Comparison of ENCODE assay signal across 39 cellular contexts in genomic region chrX:154494715-154495114, GRCh38.
"Had no signal": no experiment of that assay in that cellular context is flagged by ENCODE, and none has a peak within 500 bp of the region (broad histone marks: within the 10 kb centered on the region; RNA-seq: fewer than 3 reads in every experiment).

No MANE protein-coding gene starts in this region.

- H3K36me3 ChIP-seq: adrenal gland, ascending aorta, brain microvascular endothelial cell, breast epithelium, cardiac muscle cell had no signal

- H3K27me3 ChIP-seq: adrenal gland, ascending aorta, body of pancreas, brain microvascular endothelial cell, cardiac muscle cell had no signal

- H3K4me3 ChIP-seq: adrenal gland, ascending aorta, body of pancreas, breast epithelium, cardiac muscle cell had no signal

- H3K36me3 Mint-ChIP-seq: activated naive CD4-positive, alpha-beta T cell treated with anti-CD3 and anti-CD28 coated beads, Interleukin-2, amount 10 ng/mL, durations not matched to agents 7 days and 5 days; activated naive CD4-positive, alpha-beta T cell treated with anti-CD3 and anti-CD28 coated beads, Interleukin-2, amount 50 U/mL, for 24 hours; activated naive CD8-positive, alpha-beta T cell; activated naive CD8-positive, alpha-beta T cell treated with anti-CD3 and anti-CD28 coated beads for 36 hours; brain had no signal

- FAIRE-seq: astrocyte, bronchial epithelial cell had no signal

- H3K9me3 ChIP-seq: adrenal gland, ascending aorta, body of pancreas, breast epithelium had no signal

- DNase-seq: activated effector memory CD4-positive, alpha-beta T cell treated with anti-CD3 and anti-CD28 coated beads, Interleukin-2, amount 50 U/mL, for 16 hours; activated effector memory CD4-positive, alpha-beta T cell treated with Interleukin-2 at 50 U/mL for 16 hours; activated gamma-delta T cell; activated gamma-delta T cell treated with Interleukin-2 at 50 U/mL for 16 hours; activated naive CD4-positive, alpha-beta T cell; activated naive CD4-positive, alpha-beta T cell treated with anti-CD3 and anti-CD28 coated beads for 36 hours; activated naive CD4-positive, alpha-beta T cell treated with anti-CD3 and anti-CD28 coated beads, Interleukin-2, amount 10 ng/mL, durations not matched to agents 7 days and 5 days; activated naive CD4-positive, alpha-beta T cell treated with anti-CD3 and anti-CD28 coated beads, Interleukin-2, amount 50 U/mL, for 16 hours; activated naive CD4-positive, alpha-beta T cell treated with Interleukin-2 at 50 U/mL for 16 hours; activated naive CD8-positive, alpha-beta T cell treated with anti-CD3 and anti-CD28 coated beads for 36 hours; activated naive CD8-positive, alpha-beta T cell treated with anti-CD3 and anti-CD28 coated beads, Interleukin-2, amount 10 ng/mL, durations not matched to agents 7 days and 5 days; activated naive CD8-positive, alpha-beta T cell treated with anti-CD3 and anti-CD28 coated beads, Interleukin-2, amount 50 U/mL, for 24 hours; activated T-cell treated with anti-CD3 and anti-CD28 coated beads, Interleukin-2, amount 50 U/mL, for 24 hours; activated T-cell treated with anti-CD3 and anti-CD28 coated beads, Interleukin-2, amount 50 U/mL, for 4 hours; activated T-cell treated with anti-CD3 and anti-CD28 coated beads, Interleukin-2, amount 50 U/mL, for 48 hours; activated T-cell treated with anti-CD3 and anti-CD28 coated beads, Interleukin-2, amount 50 U/mL, for 72 hours; adrenal gland; amniotic stem cell; amygdala; anterior cingulate cortex; aorta; body of pancreas; brain microvascular endothelial cell; caudate nucleus; central memory CD4-positive, alpha-beta T cell; cerebellar nuclear complex had no signal

- H3K27me3 Mint-ChIP-seq: activated naive CD4-positive, alpha-beta T cell treated with anti-CD3 and anti-CD28 coated beads, Interleukin-2, amount 10 ng/mL, durations not matched to agents 7 days and 5 days; activated naive CD4-positive, alpha-beta T cell treated with anti-CD3 and anti-CD28 coated beads, Interleukin-2, amount 50 U/mL, for 24 hours; activated naive CD8-positive, alpha-beta T cell; activated naive CD8-positive, alpha-beta T cell treated with anti-CD3 and anti-CD28 coated beads for 36 hours; activated naive CD8-positive, alpha-beta T cell treated with anti-CD3 and anti-CD28 coated beads, Interleukin-2, amount 10 ng/mL, durations not matched to agents 7 days and 5 days; activated naive CD8-positive, alpha-beta T cell treated with anti-CD3 and anti-CD28 coated beads, Interleukin-2, amount 50 U/mL, for 24 hours; activated T-helper 17 cell treated with anti-CD3 and anti-CD28 coated beads, Interleukin-2, amount 50 U/mL, for 72 hours; central memory CD8-positive, alpha-beta T cell had no signal

- H3K27ac ChIP-seq: adrenal gland, ascending aorta, body of pancreas, brain microvascular endothelial cell, breast epithelium, cardiac muscle cell had no signal

- ATAC-seq: activated naive CD4-positive, alpha-beta T cell treated with anti-CD3 and anti-CD28 coated beads, Interleukin-2, amount 50 U/mL, for 72 hours; activated naive CD8-positive, alpha-beta T cell treated with anti-CD3 and anti-CD28 coated beads, Interleukin-2, amount 50 U/mL, for 24 hours; activated T-cell treated with anti-CD3 and anti-CD28 coated beads, Interleukin-2, amount 50 U/mL, for 4 hours; activated T-cell treated with anti-CD3 and anti-CD28 coated beads, Interleukin-2, amount 50 U/mL, for 72 hours; activated T-helper 17 cell treated with anti-CD3 and anti-CD28 coated beads, Interleukin-2, amount 50 U/mL, for 72 hours; body of pancreas had no signal

- H3K4me3 Mint-ChIP-seq: activated naive CD4-positive, alpha-beta T cell treated with anti-CD3 and anti-CD28 coated beads for 36 hours; activated naive CD4-positive, alpha-beta T cell treated with anti-CD3 and anti-CD28 coated beads, Interleukin-2, amount 10 ng/mL, durations not matched to agents 7 days and 5 days; activated naive CD4-positive, alpha-beta T cell treated with anti-CD3 and anti-CD28 coated beads, Interleukin-2, amount 50 U/mL, for 24 hours; activated naive CD8-positive, alpha-beta T cell; activated naive CD8-positive, alpha-beta T cell treated with anti-CD3 and anti-CD28 coated beads for 36 hours; activated naive CD8-positive, alpha-beta T cell treated with anti-CD3 and anti-CD28 coated beads, Interleukin-2, amount 10 ng/mL, durations not matched to agents 7 days and 5 days; activated naive CD8-positive, alpha-beta T cell treated with anti-CD3 and anti-CD28 coated beads, Interleukin-2, amount 50 U/mL, for 24 hours; activated T-cell treated with anti-CD3 and anti-CD28 coated beads, Interleukin-2, amount 50 U/mL, for 24 hours; activated T-cell treated with anti-CD3 and anti-CD28 coated beads, Interleukin-2, amount 50 U/mL, for 4 hours; activated T-cell treated with anti-CD3 and anti-CD28 coated beads, Interleukin-2, amount 50 U/mL, for 72 hours; activated T-helper 1 cell treated with anti-CD3 and anti-CD28 coated beads, Interleukin-12 subunit alpha, Interleukin-12 subunit beta, Interleukin-2, Interleukin-4 antibody, amounts not matched to agents 30 ng/mL and 10 ng/mL and 1 ng/mL, durations not matched to agents 14 hours and 24 hours and 36 hours; activated T-helper 17 cell treated with anti-CD3 and anti-CD28 coated beads, Interleukin-2, amount 50 U/mL, for 72 hours; brain; central memory CD8-positive, alpha-beta T cell had no signal

- H3K9me3 Mint-ChIP-seq: activated naive CD4-positive, alpha-beta T cell treated with anti-CD3 and anti-CD28 coated beads for 36 hours; activated naive CD4-positive, alpha-beta T cell treated with anti-CD3 and anti-CD28 coated beads, Interleukin-2, amount 10 ng/mL, durations not matched to agents 7 days and 5 days; activated naive CD4-positive, alpha-beta T cell treated with anti-CD3 and anti-CD28 coated beads, Interleukin-2, amount 50 U/mL, for 24 hours; activated naive CD4-positive, alpha-beta T cell treated with anti-CD3 and anti-CD28 coated beads, Interleukin-2, amount 50 U/mL, for 72 hours; activated naive CD8-positive, alpha-beta T cell treated with anti-CD3 and anti-CD28 coated beads for 36 hours; activated naive CD8-positive, alpha-beta T cell treated with anti-CD3 and anti-CD28 coated beads, Interleukin-2, amount 10 ng/mL, durations not matched to agents 7 days and 5 days; activated naive CD8-positive, alpha-beta T cell treated with anti-CD3 and anti-CD28 coated beads, Interleukin-2, amount 50 U/mL, for 24 hours; activated T-cell treated with anti-CD3 and anti-CD28 coated beads, Interleukin-2, amount 50 U/mL, for 24 hours; activated T-cell treated with anti-CD3 and anti-CD28 coated beads, Interleukin-2, amount 50 U/mL, for 4 hours; activated T-cell treated with anti-CD3 and anti-CD28 coated beads, Interleukin-2, amount 50 U/mL, for 72 hours; activated T-helper 1 cell treated with anti-CD3 and anti-CD28 coated beads, Interleukin-12 subunit alpha, Interleukin-12 subunit beta, Interleukin-2, Interleukin-4 antibody, amounts not matched to agents 30 ng/mL and 10 ng/mL and 1 ng/mL, durations not matched to agents 14 hours and 24 hours and 36 hours; activated T-helper 17 cell treated with anti-CD3 and anti-CD28 coated beads, Interleukin-2, amount 50 U/mL, for 72 hours; activated T-helper 2 cell treated with anti-CD3 and anti-CD28 coated beads, Interferon-gamma antibody, Interleukin-2, Interleukin-4, amounts not matched to agents 10 μg/mL and 5 μg/mL and 100 μg/mL, durations not matched to agents 14 hours and 24 hours and 36 hours; central memory CD8-positive, alpha-beta T cell had no signal

- H3K27ac Mint-ChIP-seq: activated naive CD4-positive, alpha-beta T cell treated with anti-CD3 and anti-CD28 coated beads for 36 hours; activated naive CD4-positive, alpha-beta T cell treated with anti-CD3 and anti-CD28 coated beads, Interleukin-2, amount 10 ng/mL, durations not matched to agents 7 days and 5 days; activated naive CD4-positive, alpha-beta T cell treated with anti-CD3 and anti-CD28 coated beads, Interleukin-2, amount 50 U/mL, for 24 hours; activated naive CD4-positive, alpha-beta T cell treated with anti-CD3 and anti-CD28 coated beads, Interleukin-2, amount 50 U/mL, for 72 hours; activated naive CD8-positive, alpha-beta T cell; activated naive CD8-positive, alpha-beta T cell treated with anti-CD3 and anti-CD28 coated beads for 36 hours; activated naive CD8-positive, alpha-beta T cell treated with anti-CD3 and anti-CD28 coated beads, Interleukin-2, amount 10 ng/mL, durations not matched to agents 7 days and 5 days; activated naive CD8-positive, alpha-beta T cell treated with anti-CD3 and anti-CD28 coated beads, Interleukin-2, amount 50 U/mL, for 24 hours; activated T-cell treated with anti-CD3 and anti-CD28 coated beads, Interleukin-2, amount 50 U/mL, for 24 hours; activated T-cell treated with anti-CD3 and anti-CD28 coated beads, Interleukin-2, amount 50 U/mL, for 72 hours; activated T-helper 1 cell treated with anti-CD3 and anti-CD28 coated beads, Interleukin-12 subunit alpha, Interleukin-12 subunit beta, Interleukin-2, Interleukin-4 antibody, amounts not matched to agents 30 ng/mL and 10 ng/mL and 1 ng/mL, durations not matched to agents 14 hours and 24 hours and 36 hours; activated T-helper 17 cell treated with anti-CD3 and anti-CD28 coated beads, Interleukin-2, amount 50 U/mL, for 72 hours; activated T-helper 2 cell treated with anti-CD3 and anti-CD28 coated beads, Interferon-gamma antibody, Interleukin-2, Interleukin-4, amounts not matched to agents 10 μg/mL and 5 μg/mL and 100 μg/mL, durations not matched to agents 14 hours and 24 hours and 36 hours; brain had no signal

- H3K4me1 Mint-ChIP-seq: activated naive CD8-positive, alpha-beta T cell treated with anti-CD3 and anti-CD28 coated beads, Interleukin-2, amount 50 U/mL, for 24 hours; activated T-helper 17 cell treated with anti-CD3 and anti-CD28 coated beads, Interleukin-2, amount 50 U/mL, for 72 hours had no signal

- H3K4me1 ChIP-seq: ascending aorta, breast epithelium had no signal
